ENCODE assay signal across 24 cellular contexts in the genomic region with DNA sequence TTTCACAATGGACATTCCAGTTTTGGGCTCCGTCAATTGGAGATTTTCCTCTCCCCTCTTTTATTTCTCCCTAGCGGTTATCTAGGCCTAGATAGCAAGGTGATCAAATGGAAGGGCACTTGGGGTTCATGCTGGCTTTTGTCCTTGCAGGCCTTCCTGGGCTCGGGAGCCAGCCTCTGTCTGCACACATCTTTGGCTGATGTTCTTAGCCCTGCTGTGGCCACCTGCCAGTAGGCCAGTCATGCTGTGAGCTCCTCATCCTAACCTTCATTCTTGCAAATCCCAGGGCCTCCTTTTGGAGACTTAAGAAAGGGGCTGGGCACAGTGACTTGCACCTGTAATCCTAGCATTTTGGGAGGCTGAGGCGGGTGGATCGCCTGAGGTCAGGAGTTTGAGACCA. TPM values are rescaled to one million over a fixed set of nuclear protein-coding genes. Genes with fewer than 3 reads are reported as not detected.
"Had no signal": no experiment of that assay in that cellular context is flagged by ENCODE, and none has a peak within 500 bp of the region (broad histone marks: within the 10 kb centered on the region; RNA-seq: fewer than 3 reads in every experiment).

No MANE protein-coding gene starts in this region.

- H3K4me1 ChIP-seq: adrenal gland, gastroesophageal sphincter, left lung, tibial artery had no signal

- H3K9me3 ChIP-seq: adrenal gland, gastroesophageal sphincter, heart right ventricle, left lung, tibial artery had no signal

- H3K4me3 ChIP-seq: adrenal gland, gastroesophageal sphincter, heart right ventricle, left lung, tibial artery had no signal

- ATAC-seq: activated T-cell treated with anti-CD3 and anti-CD28 coated beads, Interleukin-2, amount 50 U/mL, for 72 hours; gastroesophageal sphincter; heart right ventricle; left lung had no signal

- FAIRE-seq: bronchial epithelial cell had no signal

- H3K27ac ChIP-seq: adrenal gland, gastroesophageal sphincter, heart right ventricle, left lung, tibial artery, WERI-Rb-1 had no signal

- H3K36me3 ChIP-seq: adrenal gland, gastroesophageal sphincter, tibial artery, WERI-Rb-1 had no signal

- DNase-seq: activated CD4-positive, alpha-beta T cell treated with anti-CD3 and anti-CD28 coated beads for 1 hour; activated CD8-positive, alpha-beta memory T cell treated with anti-CD3 and anti-CD28 coated beads for 24 hours; activated CD8-positive, alpha-beta memory T cell treated with anti-CD3 and anti-CD28 coated beads, Interleukin-2, amount 50 U/mL, for 48 hours; activated effector memory CD4-positive, alpha-beta T cell treated with anti-CD3 and anti-CD28 coated beads, Interleukin-2, amount 50 U/mL, for 16 hours; activated T-cell treated with anti-CD3 and anti-CD28 coated beads, Interleukin-2, amount 50 U/mL, for 72 hours; cerebellar nuclear complex; effector CD4-positive, alpha-beta T cell; heart right ventricle; nephron progenitor cell; nucleus accumbens; retina; stimulated activated CD4-positive, alpha-beta T cell treated with anti-CD3 and anti-CD28 coated beads, Interleukin-2, amount 100 ng/mL, for 24 hours; stimulated activated naive CD4-positive, alpha-beta T cell treated with Interleukin-2 at 50 U/mL for 16 hours; substantia nigra; WERI-Rb-1 had no signal

- H3K27me3 ChIP-seq: adrenal gland, gastroesophageal sphincter, heart right ventricle, left lung, tibial artery had no signal

RNA-seq across cellular contexts. Expression of gene MPL, which starts 23.4 kb away (rescaled TPM):
- total RNA-seq: activated T-cell treated with anti-CD3 and anti-CD28 coated beads, Interleukin-2, amount 50 U/mL, for 72 hours; bronchial epithelial cell; kidney epithelial cell; T-helper 2 cell treated with Interferon-gamma antibody and Interleukin-4, amounts not matched to agents 100 ng/mL and 5 ng/mL, for 36 hours; urinary bladder had no signal

RNA-seq across cellular contexts. Expression of gene C1orf210, which starts 28.9 kb away (rescaled TPM):
- total RNA-seq: adrenal gland; heart right ventricle; myocyte; T-helper 2 cell treated with Interferon-gamma antibody and Interleukin-4, amounts not matched to agents 100 ng/mL and 5 ng/mL, for 36 hours had no signal
- polyA plus RNA-seq: adrenal gland, heart right ventricle had no signal

RNA-seq across cellular contexts. Expression of gene TMEM125, which starts 44.5 kb away (rescaled TPM):
- total RNA-seq: activated T-cell treated with anti-CD3 and anti-CD28 coated beads, Interleukin-2, amount 50 U/mL, for 72 hours; myocyte; T-helper 2 cell treated with Interferon-gamma antibody and Interleukin-4, amounts not matched to agents 100 ng/mL and 5 ng/mL, for 36 hours had no signal
